1 cellular context compared by ENCODE assay signal in the genomic region with DNA sequence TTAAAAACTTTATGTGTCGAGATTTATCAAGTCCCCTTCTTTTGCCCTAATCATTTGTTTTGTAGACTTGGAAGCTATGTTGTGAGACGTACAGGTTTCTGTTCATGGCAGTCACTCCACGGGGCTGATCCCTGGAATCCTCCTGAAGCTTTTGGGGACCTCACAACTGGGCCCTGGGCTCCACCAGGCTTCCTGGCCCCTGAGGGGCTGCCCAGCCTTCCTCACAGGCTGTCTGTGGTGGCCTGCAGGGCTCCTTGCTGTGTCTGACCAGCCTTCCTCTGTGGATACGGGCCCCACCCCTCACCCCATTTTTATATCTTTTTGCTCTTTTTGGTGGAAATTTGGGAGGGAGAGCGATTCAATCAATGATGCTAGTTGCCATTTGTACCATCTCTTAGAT.
TF ChIP-seq lines count a peak whose summit lies in the region.

No MANE protein-coding gene starts in this region.

TF ChIP-seq in GM23338, 12 proteins besides CTCF, POLR2A, EP300 and RAD21 (continued from another document):
- TF ChIP-seq ZNF462 (CRISPR knock-in tag; IDR thresholded peaks at IDR 0.05) (no peak), ZNF114 (CRISPR knock-in tag; IDR thresholded peaks at IDR 0.05) (no peak), POLR2AphosphoS5 (IDR thresholded peaks at IDR 0.05; ENCODE audit: low read depth) (no peak), CREB1 (CRISPR knock-in tag; IDR thresholded peaks at IDR 0.05; ENCODE audit: low read depth) (no peak), EZH2 (IDR thresholded peaks at IDR 0.05; ENCODE audit: low read depth, unreplicated experiment) (no peak), EZH2phosphoT487 (IDR thresholded peaks at IDR 0.05; ENCODE audit: unreplicated experiment) (no peak), STAT1 (IDR thresholded peaks at IDR 0.05; ENCODE audit: unreplicated experiment) (no peak), NANOG (IDR thresholded peaks at IDR 0.05; ENCODE audit: borderline replicate concordance) (no peak), JUNB (IDR thresholded peaks at IDR 0.05; ENCODE audit: unreplicated experiment) (no peak)
- TF ChIP-seq, protein P1, sequence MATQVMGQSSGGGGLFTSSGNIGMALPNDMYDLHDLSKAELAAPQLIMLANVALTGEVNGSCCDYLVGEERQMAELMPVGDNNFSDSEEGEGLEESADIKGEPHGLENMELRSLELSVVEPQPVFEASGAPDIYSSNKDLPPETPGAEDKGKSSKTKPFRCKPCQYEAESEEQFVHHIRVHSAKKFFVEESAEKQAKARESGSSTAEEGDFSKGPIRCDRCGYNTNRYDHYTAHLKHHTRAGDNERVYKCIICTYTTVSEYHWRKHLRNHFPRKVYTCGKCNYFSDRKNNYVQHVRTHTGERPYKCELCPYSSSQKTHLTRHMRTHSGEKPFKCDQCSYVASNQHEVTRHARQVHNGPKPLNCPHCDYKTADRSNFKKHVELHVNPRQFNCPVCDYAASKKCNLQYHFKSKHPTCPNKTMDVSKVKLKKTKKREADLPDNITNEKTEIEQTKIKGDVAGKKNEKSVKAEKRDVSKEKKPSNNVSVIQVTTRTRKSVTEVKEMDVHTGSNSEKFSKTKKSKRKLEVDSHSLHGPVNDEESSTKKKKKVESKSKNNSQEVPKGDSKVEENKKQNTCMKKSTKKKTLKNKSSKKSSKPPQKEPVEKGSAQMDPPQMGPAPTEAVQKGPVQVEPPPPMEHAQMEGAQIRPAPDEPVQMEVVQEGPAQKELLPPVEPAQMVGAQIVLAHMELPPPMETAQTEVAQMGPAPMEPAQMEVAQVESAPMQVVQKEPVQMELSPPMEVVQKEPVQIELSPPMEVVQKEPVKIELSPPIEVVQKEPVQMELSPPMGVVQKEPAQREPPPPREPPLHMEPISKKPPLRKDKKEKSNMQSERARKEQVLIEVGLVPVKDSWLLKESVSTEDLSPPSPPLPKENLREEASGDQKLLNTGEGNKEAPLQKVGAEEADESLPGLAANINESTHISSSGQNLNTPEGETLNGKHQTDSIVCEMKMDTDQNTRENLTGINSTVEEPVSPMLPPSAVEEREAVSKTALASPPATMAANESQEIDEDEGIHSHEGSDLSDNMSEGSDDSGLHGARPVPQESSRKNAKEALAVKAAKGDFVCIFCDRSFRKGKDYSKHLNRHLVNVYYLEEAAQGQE (IDR thresholded peaks at IDR 0.05; ENCODE audit: unreplicated experiment) = no peak
- TF ChIP-seq, protein P2, sequence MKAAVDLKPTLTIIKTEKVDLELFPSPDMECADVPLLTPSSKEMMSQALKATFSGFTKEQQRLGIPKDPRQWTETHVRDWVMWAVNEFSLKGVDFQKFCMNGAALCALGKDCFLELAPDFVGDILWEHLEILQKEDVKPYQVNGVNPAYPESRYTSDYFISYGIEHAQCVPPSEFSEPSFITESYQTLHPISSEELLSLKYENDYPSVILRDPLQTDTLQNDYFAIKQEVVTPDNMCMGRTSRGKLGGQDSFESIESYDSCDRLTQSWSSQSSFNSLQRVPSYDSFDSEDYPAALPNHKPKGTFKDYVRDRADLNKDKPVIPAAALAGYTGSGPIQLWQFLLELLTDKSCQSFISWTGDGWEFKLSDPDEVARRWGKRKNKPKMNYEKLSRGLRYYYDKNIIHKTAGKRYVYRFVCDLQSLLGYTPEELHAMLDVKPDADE (IDR thresholded peaks at IDR 0.05) = no peak
